ENCODE assay signal across 8 cellular contexts in the genomic region with DNA sequence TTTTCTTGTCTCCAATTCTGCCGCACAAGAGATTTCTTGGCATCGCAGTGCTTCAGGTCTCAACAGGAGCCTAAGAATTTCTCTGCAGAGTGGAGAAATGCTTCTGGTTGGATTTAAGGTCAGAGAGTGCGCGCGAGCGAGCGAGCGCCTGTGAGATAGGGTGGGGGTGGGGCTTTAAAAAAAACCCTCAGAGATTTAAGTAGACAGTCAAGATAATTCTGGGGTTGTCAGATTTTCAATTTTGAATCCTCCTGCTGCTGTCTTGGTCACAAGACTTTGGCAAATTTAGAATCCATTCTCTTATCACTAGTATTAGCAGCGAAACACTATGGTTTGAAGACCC. TPM values are rescaled to one million over a fixed set of nuclear protein-coding genes. Genes with fewer than 3 reads are reported as not detected.
DNase-seq lines count a peak whose midpoint lies in the region; ATAC-seq and TF ChIP-seq lines count a peak whose summit lies in the region.

No MANE protein-coding gene starts in this region.

- peak overlapping the region; percentile 56 for H3K27ac ChIP-seq in CD4-positive, alpha-beta memory T cell (ENCODE audit: low read depth, low read length)
- H3K27ac ChIP-seq in right lobe of liver, result peak overlapping the region; percentile 79 to 92 (median 83)
- H3K27ac ChIP-seq in thymus (ENCODE audit: low read depth), result peak overlapping the region; percentile 88

- H3K4me1 ChIP-seq in CD4-positive, alpha-beta memory T cell (ENCODE audit: insufficient read depth, low read length), result peaks cover 37% of the 10 kb centered on the region
- H3K4me1 ChIP-seq in right lobe of liver, result peaks cover 0 to 25% (median 4%) of the 10 kb centered on the region in 4 donors
- no peaks in the 10 kb centered on the region for H3K4me1 ChIP-seq in thymus (ENCODE audit: control insufficient read depth, insufficient read depth, low read length)

- no peak for TF ChIP-seq CTCF in right lobe of liver (IDR thresholded peaks at IDR 0.05)

- POLR2A ChIA-PET in CD4-positive, alpha-beta memory T cell (lab: Charles Lee; ENCODE audit: partially characterized antibody), result interaction anchor here (1.9 to 3.8 kb wide), 2 partner anchors 29 to 50 kb away, joined by 4 to 38 read pairs; a partner anchor contains a TSS

- no peaks in the 10 kb centered on the region for H3K27me3 ChIP-seq in CD4-positive, alpha-beta memory T cell (ENCODE audit: insufficient read depth, low read length)
- no peaks in the 10 kb centered on the region for H3K27me3 ChIP-seq in right lobe of liver
- no peaks in the 10 kb centered on the region for H3K27me3 ChIP-seq in thymus (ENCODE audit: control insufficient read depth, insufficient read depth)

- H3K9me3 ChIP-seq in CD4-positive, alpha-beta memory T cell (ENCODE audit: control insufficient read depth in 1 of 2, low read length in 2 of 2), result no peaks in the 10 kb centered on the region
- H3K9me3 ChIP-seq in right lobe of liver, result no peaks in the 10 kb centered on the region
- no peaks in the 10 kb centered on the region for H3K9me3 ChIP-seq in thymus (ENCODE audit: control insufficient read depth)

- H3K4me3 ChIP-seq in CD4-positive, alpha-beta memory T cell (ENCODE audit: low read length in 2 of 2), result peak overlapping the region; percentile 37 to 78
- H3K4me3 ChIP-seq in right lobe of liver (peak overlapping the region; percentile 55 to 68 (median 61)), thymus (ENCODE audit: low read length) (peak overlapping the region; percentile 88)

- peak overlapping the region; percentile 90 to 96 (median 93) for H3K4me3 Mint-ChIP-seq in CD4-positive, alpha-beta memory T cell

- peak; percentile 15 to 52 (median 42) for ATAC-seq in right lobe of liver
- no peak for ATAC-seq in HG02981 (IDR thresholded peaks at IDR 0.05; ENCODE audit: unreplicated experiment)
- no peak for ATAC-seq in HG02840 (IDR thresholded peaks at IDR 0.05; ENCODE audit: low FRiP score, unreplicated experiment)

- H3K9me3 Mint-ChIP-seq in CD4-positive, alpha-beta memory T cell, result peaks cover 0 to 2% (median 0%) of the 10 kb centered on the region in 8 donors

- intact Hi-C loops in CD4-positive, alpha-beta memory T cell (cut with micrococcal nuclease), result loop anchor here (5.0 kb wide), 1 partner anchor 331 kb away; a partner anchor contains a TSS
- intact Hi-C loops in right lobe of liver (cut with DNase I), result no loop called here

- CTCF ChIA-PET in CD4-positive, alpha-beta memory T cell (lab: Charles Lee; ENCODE audit: partially characterized antibody), result interaction anchor here (1.6 to 2.3 kb wide), 2 partner anchors 45 to 50 kb away, joined by 4 to 8 read pairs; a partner anchor contains a TSS

- DNase-seq in CD4-positive, alpha-beta memory T cell, result no peak
- DNase-seq in NAMALWA (ENCODE audit: low spot score) (peak; percentile 64), cerebellar cortex (ENCODE audit: low spot score) (peak; percentile 79), right lobe of liver (peak in 1 of 3 donors; percentile 48)
- DNase-seq in stimulated activated CD4-positive, alpha-beta T cell treated with anti-CD3 and anti-CD28 coated beads, Interleukin-12 subunit alpha, Interleukin-12 subunit beta, amount 100 ng/mL, for 4 hours, result no peak

- H3K36me3 Mint-ChIP-seq in CD4-positive, alpha-beta memory T cell, result peaks cover 4 to 9% of the 10 kb centered on the region in 2 donors

- H3K27me3 Mint-ChIP-seq in CD4-positive, alpha-beta memory T cell, result no peaks in the 10 kb centered on the region

- no peaks in the 10 kb centered on the region for H3K36me3 ChIP-seq in CD4-positive, alpha-beta memory T cell (ENCODE audit: insufficient read depth, low read length)
- H3K36me3 ChIP-seq in right lobe of liver (no peaks in the 10 kb centered on the region), thymus (ENCODE audit: control insufficient read depth, insufficient read depth) (no peaks in the 10 kb centered on the region)

- TF ChIP-seq POLR2A in right lobe of liver (IDR thresholded peaks at IDR 0.05), result no peak

- peaks cover 24 to 48% (median 38%) of the 10 kb centered on the region in 4 donors for H3K4me1 Mint-ChIP-seq in CD4-positive, alpha-beta memory T cell

- peak overlapping the region in 6 of 7 donors; percentile 51 to 92 (median 80) for H3K27ac Mint-ChIP-seq in CD4-positive, alpha-beta memory T cell

- 4% methylated on average over 9 of the region's 9 CpGs for WGBS in right lobe of liver (ENCODE audit: insufficient coverage, low coverage, low lambda C conversion rate, missing lambda C conversion rate)
- WGBS in thymus, result 22% methylated on average over 9 of the region's 9 CpGs

RNA-seq across cellular contexts. Expression of a gene that starts 49.7 kb away (rescaled TPM):
- total RNA-seq in CD4-positive, alpha-beta memory T cell, result 1 to 10 TPM; 3.4 to 3.8 TPM
- 1 to 10 TPM in 1 of 2 donors, under 1 TPM in 1; 0.88 to 1.5 TPM for polyA plus RNA-seq in CD4-positive, alpha-beta memory T cell
- 10 to 100 TPM in 3 of 6 experiments, 1 to 10 TPM in 3; 5.7 to 46.5 (median 8.7) TPM for total RNA-seq in right lobe of liver
- 1.8 TPM for polyA plus RNA-seq in thymus

RNA-seq across cellular contexts. Expression of a gene that starts 49.8 kb away (rescaled TPM):
- total RNA-seq in CD4-positive, alpha-beta memory T cell, result 10 to 100 TPM; 38.6 to 40.8 TPM
- 10 to 100 TPM; 26.7 to 30.8 TPM for polyA plus RNA-seq in CD4-positive, alpha-beta memory T cell
- 10 to 100 TPM; 14.6 to 26.5 (median 23.8) TPM for total RNA-seq in right lobe of liver
- polyA plus RNA-seq in thymus, result 22.9 TPM

Comparison
In these comparisons a context has a peak if more than half of its experiments do, and no peak if none do; other contexts are left out.
1. DNase-seq: peak in NAMALWA (single experiment) and cerebellar cortex (single experiment); none in CD4-positive, alpha-beta memory T cell (0 of 5) and stimulated activated CD4-positive, alpha-beta T cell treated with anti-CD3 and anti-CD28 coated beads, Interleukin-12 subunit alpha, Interleukin-12 subunit beta, amount 100 ng/mL, for 4 hours (single experiment).
2. ATAC-seq: peak in right lobe of liver (4 of 4); none in HG02981 (single experiment) and HG02840 (single experiment).
3. Peak in every context shown above with its lines, with median percentiles within 50 percentile points of each other: H3K27ac ChIP-seq and H3K4me3 ChIP-seq.